ENCODE assay signal across 8 cellular contexts in the genomic region with DNA sequence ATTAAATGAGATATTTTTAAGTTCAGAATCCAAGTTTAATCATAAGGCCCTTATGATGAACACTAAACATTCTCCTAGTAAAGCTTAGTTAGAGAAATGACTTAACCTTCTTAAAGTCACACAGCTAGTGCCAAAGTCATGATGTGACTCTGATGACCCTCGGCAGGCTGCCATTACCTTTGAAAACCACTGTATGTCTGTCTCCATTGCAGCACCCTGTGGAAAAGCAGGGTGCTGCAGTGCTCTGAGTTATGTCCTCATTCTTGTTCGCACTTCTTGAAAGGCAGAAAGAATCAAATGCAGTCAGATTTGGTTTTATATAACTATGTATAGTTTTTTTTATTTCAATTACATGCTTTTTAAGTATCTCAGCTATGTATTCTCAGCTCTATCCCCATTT.
A peak's percentile ranks its signal among the peaks of the same experiment; 100 is the strongest.
DNase-seq lines count a peak whose midpoint lies in the region; ATAC-seq, FAIRE-seq and TF ChIP-seq lines count a peak whose summit lies in the region.

No MANE protein-coding gene starts in this region.

- WGBS in A549 (ENCODE audit: missing lambda C conversion rate), result 60% methylated on average over 2 of the region's 2 CpGs
- WGBS in testis, 2 donors, result 91 to 94% methylated on average over 2 of the region's 2 CpGs

- DNase-seq in A549 (ENCODE audit: low read depth in 1 of 2, low spot score in 1 of 2) (peak; percentile 31 to 49), GM12865 (ENCODE audit: low read depth) (peak; percentile 60), KBM-7 (peak; percentile 31), cardiac fibroblast (ENCODE audit: low read depth in 2 of 2) (peak in 1 of 2 donors; percentile 31), NCI-H2107 (lab: John Stamatoyannopoulos, UW) (no peak), posterior cingulate gyrus (no peak), testis (no peak)

- no peak overlapping the region for H3K4me2 ChIP-seq in A549

- H3K4me3 ChIP-seq in A549, result no peak overlapping the region
- H3K4me3 ChIP-seq in GM12865 (ENCODE audit: low read depth, low read length), result no peak overlapping the region
- no peak overlapping the region for H3K4me3 ChIP-seq in cardiac fibroblast (replicated peaks in 1 of 2; ENCODE audit: low read depth in 2 of 2, low read length in 2 of 2)
- no peak overlapping the region for H3K4me3 ChIP-seq in testis

- no peak for FAIRE-seq in A549 (lab: Jason Lieb, UNC)

- in situ Hi-C loops in KBM-7 (cut with MboI; ENCODE audit: low pct_unique_long_range_greater_than_20kb, low sequenced_read_pairs), result loop anchor here (25.0 kb wide), 1 partner anchor 241 kb away; no protein-coding TSS in a partner anchor

- TF ChIP-seq CTCF in A549 (IDR thresholded peaks at IDR 0.05), result peak; percentile 38
- peak; percentile 35 for TF ChIP-seq CTCF in GM12865 (IDR thresholded peaks at IDR 0.05; ENCODE audit: insufficient read depth, low read depth, low read length, missing control alignments)
- peak; percentile 36 for TF ChIP-seq CTCF in cardiac fibroblast (IDR thresholded peaks at IDR 0.05; ENCODE audit: low read depth, low read length)
- no peak for TF ChIP-seq CTCF in testis (IDR thresholded peaks at IDR 0.05)

- no peak overlapping the region for H3K27ac ChIP-seq in A549
- H3K27ac ChIP-seq in testis, result no peak overlapping the region

- no peaks in the 10 kb centered on the region for H3K36me3 ChIP-seq in testis (ENCODE audit: low read depth, missing control alignments)

- no peaks in the 10 kb centered on the region for H3K9me3 ChIP-seq in A549
- no peaks in the 10 kb centered on the region for H3K9me3 ChIP-seq in testis

- POLR2A ChIA-PET in A549 (lab: Yijun Ruan, JAX), result interaction anchor here (0.6 kb wide), 1 partner anchor 51 kb away, joined by 3 read pairs; no protein-coding TSS in a partner anchor

- no peak for TF ChIP-seq EP300 in A549 (IDR thresholded peaks at IDR 0.05)

- CTCF ChIA-PET in A549 (lab: Yijun Ruan, JAX), result interaction anchor here (0.8 to 1.8 kb wide), 5 partner anchors 78 to 272 kb away, joined by 3 to 6 read pairs (median 4); a partner anchor contains a TSS

- intact Hi-C loops in posterior cingulate gyrus (cut with DNase I) (no loop called here), testis (cut with DNase I; ENCODE audit: low total_unique reads) (no loop called here)

- H3K4me1 ChIP-seq in A549 (no peaks in the 10 kb centered on the region), testis (no peaks in the 10 kb centered on the region)

- TF ChIP-seq RAD21 in A549 (conservative IDR thresholded peaks at IDR 0.05 in 1 of 2, IDR thresholded peaks at IDR 0.05 in 1 of 2), result peak; percentile 43 to 50; a peak in 3 of 5 replicates

- ATAC-seq in A549 (peak; percentile 93 to 94), GM21423 (IDR thresholded peaks at IDR 0.05; ENCODE audit: unreplicated experiment) (no peak)

- TF ChIP-seq POLR2A in A549 (IDR thresholded peaks at IDR 0.05; ENCODE audit: low read length), result no peak
- TF ChIP-seq POLR2A in testis (IDR thresholded peaks at IDR 0.05), result no peak

- H3K27me3 ChIP-seq in testis, result no peaks in the 10 kb centered on the region

TF ChIP-seq in A549, 52 proteins besides CTCF, POLR2A, EP300 and RAD21:
- no peak for TF ChIP-seq ESRRA (IDR thresholded peaks at IDR 0.05; ENCODE audit: borderline replicate concordance, low read length)
- TF ChIP-seq BHLHE40 (IDR thresholded peaks at IDR 0.05; ENCODE audit: low read depth, low read length), result no peak
- peak; percentile 29; the same call in 2 of the 3 replicates for TF ChIP-seq SMC3 (IDR thresholded peaks at IDR 0.05)

Comparison
In these comparisons a context has a peak if more than half of its experiments do, and no peak if none do; other contexts are left out.
1. DNase-seq: peak in A549 (2 of 2), GM12865 (single experiment) and KBM-7 (single experiment); none in NCI-H2107 (single experiment), posterior cingulate gyrus (0 of 10) and testis (single experiment).
2. CTCF ChIP-seq: peak in A549 (single experiment), GM12865 (single experiment) and cardiac fibroblast (single experiment); none in testis (0 of 3).